ENCODE assay signal across 10 cellular contexts in genomic region chr15:84929795-84930371, GRCh38. TPM values are rescaled to one million over a fixed set of nuclear protein-coding genes. Genes with fewer than 3 reads are reported as not detected.
DNase-seq lines count a peak whose midpoint lies in the region; ATAC-seq and TF ChIP-seq lines count a peak whose summit lies in the region.
"Had no signal": no experiment of that assay in that cellular context is flagged by ENCODE, and none has a peak within 500 bp of the region (broad histone marks: within the 10 kb centered on the region; RNA-seq: fewer than 3 reads in every experiment).

No MANE protein-coding gene starts in this region.

- ATAC-seq in left colon (peak; percentile 88), HG03521 (IDR thresholded peaks at IDR 0.05; ENCODE audit: unreplicated experiment) (no peak), HG03280 (IDR thresholded peaks at IDR 0.05; ENCODE audit: unreplicated experiment) (no peak)

- TF ChIP-seq CTCF in HL-60 (IDR thresholded peaks at IDR 0.05; ENCODE audit: insufficient read depth, low read length) = no peak

- H3K4me1 ChIP-seq in adipocyte (ENCODE audit: control insufficient read depth, insufficient read depth, low read length) = peaks cover 20% of the 10 kb centered on the region

- no peaks in the 10 kb centered on the region for H3K36me3 ChIP-seq in adipocyte (ENCODE audit: control insufficient read depth, insufficient read depth, low read length, severe bottlenecking)

- H3K27ac ChIP-seq in HL-60 (replicated peaks) = no peak overlapping the region

- intact Hi-C loops in left colon (cut with DNase I, micrococcal nuclease) = loop anchor here in 1 of 2 donors (10.0 kb wide), 2 partner anchors 85 to 345 kb away; no protein-coding TSS in a partner anchor

- H3K9ac ChIP-seq in adipocyte (ENCODE audit: low read length) = no peak overlapping the region

- H3K4me3 ChIP-seq in HL-60 (replicated peaks; ENCODE audit: insufficient read depth, low read length) (no peak overlapping the region), adipocyte (ENCODE audit: low read length) (no peak overlapping the region)

- no peaks in the 10 kb centered on the region for H3K27me3 ChIP-seq in HL-60 (ENCODE audit: insufficient read depth, poor library complexity, severe bottlenecking)
- no peaks in the 10 kb centered on the region for H3K27me3 ChIP-seq in adipocyte (replicated peaks; ENCODE audit: control insufficient read depth, insufficient read depth, low read length)

- no peaks in the 10 kb centered on the region for H3K9me3 ChIP-seq in adipocyte (ENCODE audit: control insufficient read depth, low read length)

- DNase-seq in AG08395 (ENCODE audit: low spot score) (peak; percentile 69), HL-60 (ENCODE audit: low read depth in 1 of 2, low spot score in 1 of 2) (peak; percentile 26), adipocyte (ENCODE audit: low read depth) (peak; percentile 42), left colon (peak; percentile 63 to 90), NCI-H510A (lab: John Stamatoyannopoulos, UW) (no peak), NCI-H748 (lab: John Stamatoyannopoulos, UW; ENCODE audit: unreplicated experiment) (no peak)
- DNase-seq: DMS79 treated with DMSO at 0.1 percent for 48 hours had no signal

RNA-seq across cellular contexts. Expression of gene SLC28A1, which starts 45.4 kb away (rescaled TPM):
- total RNA-seq in left colon = not detected
- total RNA-seq: osteocyte had no signal

RNA-seq across cellular contexts. Expression of gene PDE8A, which starts 51.8 kb away (rescaled TPM):
- 10 to 100 TPM; 93.7 to 99.8 TPM for total RNA-seq in left colon

Comparison
In these comparisons a context has a peak if more than half of its experiments do, and no peak if none do; other contexts are left out.
1. DNase-seq: peak in AG08395 (single experiment), HL-60 (2 of 2), adipocyte (single experiment) and left colon (2 of 2); none in NCI-H510A (single experiment) and NCI-H748 (single experiment).